In the genomic region with DNA sequence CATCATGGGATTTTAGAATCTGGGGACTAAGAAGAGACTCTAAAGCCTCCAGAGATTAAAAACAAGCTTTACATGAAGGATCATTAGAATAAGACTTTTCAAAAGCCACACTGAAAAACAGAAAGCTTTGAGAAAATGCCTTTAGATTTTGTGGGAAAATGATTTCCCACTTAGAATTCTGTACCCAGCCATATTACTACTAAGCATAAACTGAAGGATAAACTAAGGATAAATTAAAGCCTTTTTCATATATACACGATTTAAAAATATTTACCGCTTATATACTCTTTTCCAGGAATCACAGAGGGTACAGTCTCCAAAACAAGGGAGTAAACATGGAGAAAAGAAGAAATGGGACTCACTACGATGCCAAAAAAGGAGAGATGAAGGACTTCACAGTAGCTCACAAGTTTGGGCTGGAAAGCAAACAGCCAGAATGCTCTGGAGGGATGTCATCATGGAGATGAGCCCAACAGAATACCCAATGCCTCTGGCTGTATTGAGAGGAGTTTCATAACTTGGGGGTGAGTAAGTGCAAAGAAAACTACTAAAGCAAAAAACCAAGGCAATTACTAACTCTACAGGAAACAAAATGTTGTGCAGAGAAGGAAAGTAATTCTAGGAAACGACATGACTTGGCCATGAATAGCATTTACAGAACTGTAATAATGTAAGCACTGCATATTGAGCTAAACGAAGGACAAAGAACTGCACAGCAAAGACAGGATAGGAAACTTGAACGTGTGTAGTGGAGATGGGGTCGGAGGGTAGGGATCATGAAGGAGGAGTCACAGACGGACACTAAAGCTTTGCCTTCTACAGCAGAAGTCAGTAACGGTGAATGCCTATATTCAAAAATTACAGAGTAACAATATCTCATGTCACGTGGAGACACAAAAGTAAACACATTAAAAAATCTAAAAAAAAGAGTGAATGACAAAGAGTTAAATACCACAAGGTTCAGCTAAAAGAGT, we compare ENCODE assay signal across 19 cellular contexts.
DNase-seq lines count a peak whose midpoint lies in the region; ATAC-seq, FAIRE-seq and TF ChIP-seq lines count a peak whose summit lies in the region.
"Had no signal": no experiment of that assay in that cellular context is flagged by ENCODE, and none has a peak within 500 bp of the region (broad histone marks: within the 10 kb centered on the region; RNA-seq: fewer than 3 reads in every experiment).

No MANE protein-coding gene starts in this region.

- DNase-seq in AG09309 (ENCODE audit: low read depth) (peak; percentile 34), GM19239 (ENCODE audit: insufficient read length, low spot score) (no peak), WTC11 (ENCODE audit: low spot score) (no peak), fibroblast of the aortic adventitia (ENCODE audit: low read depth) (peak; percentile 42), glutamatergic neuron (no peak), COR-L47 (lab: John Stamatoyannopoulos, UW) (no peak), GM13977 (ENCODE audit: low spot score) (no peak), Kasumi-1 (lab: John Stamatoyannopoulos, UW) (no peak)
- DNase-seq: DND-41; KBM-7; NCI-H187 treated with DMSO at 0.1 percent for 48 hours; Right ventricle myocardium superior; stimulated activated CD4-positive, alpha-beta T cell treated with anti-CD3 and anti-CD28 coated beads, Interleukin-2, amount 100 ng/mL, for 24 hours; stimulated activated CD8-positive, alpha-beta memory T cell treated with anti-CD3 and anti-CD28 coated beads, Interleukin-4, amount 100 ng/mL, for 48 hours had no signal

- FAIRE-seq in GM19239 (lab: Jason Lieb, UNC), result peak; percentile 54

- POLR2A ChIA-PET in WTC11 (lab: Charles Lee), result no interaction called here

- H3K27ac Mint-ChIP-seq in WTC11, result 0 out of 2 replicates have a peak overlapping the region, but pooled peaks have one; percentile 9
- no peak overlapping the region for H3K27ac Mint-ChIP-seq in glutamatergic neuron (ENCODE audit: unreplicated experiment)
- H3K27ac Mint-ChIP-seq: brain, GM23338, type B pancreatic cell had no signal

- H3K36me3 Mint-ChIP-seq in WTC11, result no peaks in the 10 kb centered on the region; the same call in 1 of the 2 replicates
- H3K36me3 Mint-ChIP-seq in glutamatergic neuron (ENCODE audit: unreplicated experiment), result no peaks in the 10 kb centered on the region

- TF ChIP-seq CTCF in AG09309 (IDR thresholded peaks at IDR 0.05; ENCODE audit: control insufficient read depth, insufficient read depth, low read depth, low read length, missing control alignments) (no peak), WTC11 (IDR thresholded peaks at IDR 0.05) (no peak), fibroblast of the aortic adventitia (IDR thresholded peaks at IDR 0.05; ENCODE audit: insufficient read depth, low read length) (no peak), glutamatergic neuron (IDR thresholded peaks at IDR 0.05; ENCODE audit: partially characterized antibody, unreplicated experiment) (no peak), GM13977 (IDR thresholded peaks at IDR 0.05; ENCODE audit: extremely low read depth, insufficient read depth, missing control alignments) (no peak)

- in situ Hi-C loops in GM13977 (cut with MboI; ENCODE audit: low pct_unique_long_range_greater_than_20kb, low sequenced_read_pairs, unreplicated experiment), result no loop called here

- H3K4me3 ChIP-seq in AG09309 (ENCODE audit: control insufficient read depth, low read depth, low read length) (no peak overlapping the region), fibroblast of the aortic adventitia (ENCODE audit: low read depth, low read length) (no peak overlapping the region)
- H3K4me3 ChIP-seq: BLaER1 treated with 17β-estradiol and CSF1 and Interleukin-3, amounts not matched to agents 10 nM and 100 nM; GM23338 had no signal

- no peaks in the 10 kb centered on the region; the same call in 1 of the 2 replicates for H3K27me3 Mint-ChIP-seq in WTC11 (ENCODE audit: low read depth)
- H3K27me3 Mint-ChIP-seq in glutamatergic neuron (ENCODE audit: unreplicated experiment), result no peaks in the 10 kb centered on the region
- H3K27me3 Mint-ChIP-seq: brain, type B pancreatic cell had no signal

- no peak for ATAC-seq in WTC11
- ATAC-seq: GM23338, left lobe of liver had no signal

- H3K4me3 Mint-ChIP-seq in WTC11 (no peak overlapping the region), glutamatergic neuron (ENCODE audit: unreplicated experiment) (no peak overlapping the region)
- H3K4me3 Mint-ChIP-seq: brain, GM23338, type B pancreatic cell had no signal

- H3K9me3 Mint-ChIP-seq in WTC11 (no peaks in the 10 kb centered on the region), glutamatergic neuron (ENCODE audit: unreplicated experiment) (no peaks in the 10 kb centered on the region)
- H3K9me3 Mint-ChIP-seq: GM23338, type B pancreatic cell had no signal

- H3K4me1 Mint-ChIP-seq in WTC11 (0 out of 2 replicates have a peak, but pooled peaks cover 5% of the 10 kb centered on the region), glutamatergic neuron (ENCODE audit: low read depth, unreplicated experiment) (no peaks in the 10 kb centered on the region)
- H3K4me1 Mint-ChIP-seq: brain had no signal

- CTCF ChIA-PET in WTC11 (lab: Charles Lee), result no interaction called here

TF ChIP-seq in WTC11, 78 proteins besides CTCF, POLR2A, EP300 and RAD21 (continues in another document):
- TF ChIP-seq ZNF512 (CRISPR knock-in tag; IDR thresholded peaks at IDR 0.05; ENCODE audit: borderline replicate concordance), result no peak
- TF ChIP-seq ZNF396 (CRISPR knock-in tag; IDR thresholded peaks at IDR 0.05; ENCODE audit: borderline replicate concordance), result no peak
- no peak for TF ChIP-seq SMAD4 (CRISPR knock-in tag; IDR thresholded peaks at IDR 0.05)
- TF ChIP-seq ETV6 (CRISPR knock-in tag; IDR thresholded peaks at IDR 0.05), result no peak
- TF ChIP-seq ATF6 (CRISPR knock-in tag; IDR thresholded peaks at IDR 0.05), result no peak
- no peak for TF ChIP-seq CREB1 (CRISPR knock-in tag; IDR thresholded peaks at IDR 0.05)
- TF ChIP-seq GTF2I (CRISPR knock-in tag; conservative IDR thresholded peaks at IDR 0.05), result no peak
- no peak for TF ChIP-seq ZNF317 (CRISPR knock-in tag; IDR thresholded peaks at IDR 0.05; ENCODE audit: borderline replicate concordance, low read depth)
- TF ChIP-seq, protein P1, sequence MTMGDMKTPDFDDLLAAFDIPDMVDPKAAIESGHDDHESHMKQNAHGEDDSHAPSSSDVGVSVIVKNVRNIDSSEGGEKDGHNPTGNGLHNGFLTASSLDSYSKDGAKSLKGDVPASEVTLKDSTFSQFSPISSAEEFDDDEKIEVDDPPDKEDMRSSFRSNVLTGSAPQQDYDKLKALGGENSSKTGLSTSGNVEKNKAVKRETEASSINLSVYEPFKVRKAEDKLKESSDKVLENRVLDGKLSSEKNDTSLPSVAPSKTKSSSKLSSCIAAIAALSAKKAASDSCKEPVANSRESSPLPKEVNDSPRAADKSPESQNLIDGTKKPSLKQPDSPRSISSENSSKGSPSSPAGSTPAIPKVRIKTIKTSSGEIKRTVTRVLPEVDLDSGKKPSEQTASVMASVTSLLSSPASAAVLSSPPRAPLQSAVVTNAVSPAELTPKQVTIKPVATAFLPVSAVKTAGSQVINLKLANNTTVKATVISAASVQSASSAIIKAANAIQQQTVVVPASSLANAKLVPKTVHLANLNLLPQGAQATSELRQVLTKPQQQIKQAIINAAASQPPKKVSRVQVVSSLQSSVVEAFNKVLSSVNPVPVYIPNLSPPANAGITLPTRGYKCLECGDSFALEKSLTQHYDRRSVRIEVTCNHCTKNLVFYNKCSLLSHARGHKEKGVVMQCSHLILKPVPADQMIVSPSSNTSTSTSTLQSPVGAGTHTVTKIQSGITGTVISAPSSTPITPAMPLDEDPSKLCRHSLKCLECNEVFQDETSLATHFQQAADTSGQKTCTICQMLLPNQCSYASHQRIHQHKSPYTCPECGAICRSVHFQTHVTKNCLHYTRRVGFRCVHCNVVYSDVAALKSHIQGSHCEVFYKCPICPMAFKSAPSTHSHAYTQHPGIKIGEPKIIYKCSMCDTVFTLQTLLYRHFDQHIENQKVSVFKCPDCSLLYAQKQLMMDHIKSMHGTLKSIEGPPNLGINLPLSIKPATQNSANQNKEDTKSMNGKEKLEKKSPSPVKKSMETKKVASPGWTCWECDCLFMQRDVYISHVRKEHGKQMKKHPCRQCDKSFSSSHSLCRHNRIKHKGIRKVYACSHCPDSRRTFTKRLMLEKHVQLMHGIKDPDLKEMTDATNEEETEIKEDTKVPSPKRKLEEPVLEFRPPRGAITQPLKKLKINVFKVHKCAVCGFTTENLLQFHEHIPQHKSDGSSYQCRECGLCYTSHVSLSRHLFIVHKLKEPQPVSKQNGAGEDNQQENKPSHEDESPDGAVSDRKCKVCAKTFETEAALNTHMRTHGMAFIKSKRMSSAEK (CRISPR knock-in tag; IDR thresholded peaks at IDR 0.05; ENCODE audit: borderline replicate concordance), result no peak

Comparison
In these comparisons a context has a peak if more than half of its experiments do, and no peak if none do; other contexts are left out.
1. DNase-seq: peak in AG09309 (single experiment) and fibroblast of the aortic adventitia (single experiment); none in GM19239 (single experiment), WTC11 (single experiment), glutamatergic neuron (single experiment), COR-L47 (single experiment), GM13977 (single experiment) and Kasumi-1 (0 of 2).